Comparison of ENCODE assay signal across 23 cellular contexts in the genomic region with DNA sequence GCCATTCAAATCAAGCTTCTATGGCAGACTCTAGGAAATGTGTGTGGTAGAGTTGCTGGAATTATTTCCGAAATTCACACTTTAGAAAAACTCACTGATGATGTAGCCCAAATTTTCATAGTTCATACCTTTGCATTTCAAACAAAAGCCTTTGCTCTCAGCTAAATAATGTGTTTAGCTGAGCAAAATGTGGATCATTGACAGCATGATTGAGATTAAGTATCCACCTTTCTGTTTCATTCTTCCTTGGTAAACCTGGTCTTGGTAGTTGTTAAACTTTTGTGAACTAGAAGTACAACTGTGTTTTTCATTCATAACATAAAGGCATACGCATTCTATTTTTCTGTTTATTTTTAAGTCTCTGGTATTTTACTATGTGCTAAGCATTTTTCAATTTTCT. TPM values are rescaled to one million over a fixed set of nuclear protein-coding genes. Genes with fewer than 3 reads are reported as not detected.
A peak's percentile ranks its signal among the peaks of the same experiment; 100 is the strongest.
DNase-seq lines count a peak whose midpoint lies in the region; ATAC-seq and TF ChIP-seq lines count a peak whose summit lies in the region.
"Had no signal": no experiment of that assay in that cellular context is flagged by ENCODE, and none has a peak within 500 bp of the region (broad histone marks: within the 10 kb centered on the region; RNA-seq: fewer than 3 reads in every experiment).

No MANE protein-coding gene starts in this region.

- POLR2A ChIA-PET in Panc1 (lab: Charles Lee), result no interaction called here

- TF ChIP-seq CTCF in Panc1 (IDR thresholded peaks at IDR 0.05) (no peak), fibroblast of the aortic adventitia (IDR thresholded peaks at IDR 0.05; ENCODE audit: insufficient read depth, low read length) (no peak), progenitor cell of endocrine pancreas (IDR thresholded peaks at IDR 0.05; ENCODE audit: unreplicated experiment) (no peak)

- H3K4me1 Mint-ChIP-seq in progenitor cell of endocrine pancreas (ENCODE audit: low read depth), result peaks cover 13% of the 10 kb centered on the region
- H3K4me1 Mint-ChIP-seq: activated B cell treated with CpG ODN at 0.5 μM for 24 hours; activated naive CD4-positive, alpha-beta T cell treated with anti-CD3 and anti-CD28 coated beads, Interleukin-2, amount 50 U/mL, for 24 hours; activated T-helper 17 cell treated with anti-CD3 and anti-CD28 coated beads, Interleukin-2, amount 50 U/mL, for 72 hours; stimulated activated naive B cell treated with anti-CD40 and anti-IgM and Interleukin-4, amounts not matched to agents 10 μg/mL and 1 μg/mL and 100 μg/mL, for 72 hours had no signal

- H3K27me3 ChIP-seq in ACC112 (ENCODE audit: insufficient read depth, low read length), result no peaks in the 10 kb centered on the region
- H3K27me3 ChIP-seq in Panc1 (ENCODE audit: control insufficient read depth, insufficient read depth, low read length), result no peaks in the 10 kb centered on the region
- H3K27me3 ChIP-seq: testis had no signal

- no peaks in the 10 kb centered on the region for H3K36me3 ChIP-seq in ACC112 (ENCODE audit: insufficient read depth, low read length)
- H3K36me3 ChIP-seq in Panc1 (ENCODE audit: control insufficient read depth, insufficient read depth, low read length), result no peaks in the 10 kb centered on the region; the same call in 1 of the 2 replicates
- H3K36me3 ChIP-seq: BLaER1 treated with 17β-estradiol and CSF1 and Interleukin-3, amounts not matched to agents 10 nM and 100 nM had no signal

- intact Hi-C loops in Panc1 (cut with micrococcal nuclease; ENCODE audit: unreplicated experiment), result no loop called here

- peaks cover 20% of the 10 kb centered on the region for H3K27me3 Mint-ChIP-seq in progenitor cell of endocrine pancreas

- H3K27ac ChIP-seq in ACC112 (ENCODE audit: low read depth, low read length) (peak overlapping the region; percentile 10; the same call in 1 of the 2 replicates), Panc1 (ENCODE audit: low read length) (peak overlapping the region; percentile 12; the same call in 1 of the 2 replicates)
- H3K27ac ChIP-seq: BLaER1 treated with 17β-estradiol and CSF1 and Interleukin-3, amounts not matched to agents 10 nM and 100 nM; testis had no signal

- no peak for ATAC-seq in Panc1
- ATAC-seq: activated T-helper 17 cell treated with anti-CD3 and anti-CD28 coated beads, Interleukin-2, amount 50 U/mL, for 72 hours; GM12878; stimulated activated naive B cell treated with anti-CD40 and anti-IgM and Interleukin-4, amounts not matched to agents 10 μg/mL and 1 μg/mL and 100 μg/mL, for 72 hours had no signal

- CTCF ChIA-PET in Panc1 (lab: Charles Lee), result no interaction called here

- peaks cover 42% of the 10 kb centered on the region for H3K79me2 ChIP-seq in ACC112 (ENCODE audit: control insufficient read depth, insufficient read depth, low read length, unreplicated experiment)

- peak overlapping the region; percentile 84 for H3K4me3 ChIP-seq in ACC112 (ENCODE audit: low read depth, low read length)
- H3K4me3 ChIP-seq in Panc1 (ENCODE audit: low read depth in 2 of 2, low read length in 2 of 2), result peak overlapping the region in 1 of 2 experiments; percentile 59; a peak in 1 of 4 replicates
- peak overlapping the region; percentile 6 for H3K4me3 ChIP-seq in fibroblast of the aortic adventitia (ENCODE audit: low read depth, low read length)
- H3K4me3 ChIP-seq: BLaER1 treated with 17β-estradiol and CSF1 and Interleukin-3, amounts not matched to agents 10 nM and 100 nM; GM12878; testis had no signal

- in situ Hi-C loops in Panc1 (cut with HindIII; ENCODE audit: low pct_unique_long_range_greater_than_20kb, low sequenced_read_pairs), result no loop called here

- H3K9me3 Mint-ChIP-seq in progenitor cell of endocrine pancreas (ENCODE audit: low read depth), result no peaks in the 10 kb centered on the region
- H3K9me3 Mint-ChIP-seq: activated B cell treated with CpG ODN at 0.5 μM for 24 hours; activated naive CD4-positive, alpha-beta T cell treated with anti-CD3 and anti-CD28 coated beads, Interleukin-2, amount 50 U/mL, for 24 hours; activated T-helper 17 cell treated with anti-CD3 and anti-CD28 coated beads, Interleukin-2, amount 50 U/mL, for 72 hours; stimulated activated naive B cell treated with anti-CD40 and anti-IgM and Interleukin-4, amounts not matched to agents 10 μg/mL and 1 μg/mL and 100 μg/mL, for 72 hours had no signal

- no TSS peak for BruUV-seq in Panc1 (replicated peaks; lab: Mats Ljungman, UMichigan)

- H3K9me3 ChIP-seq in Panc1 (ENCODE audit: control insufficient read depth, insufficient read depth, low read depth, low read length), result no peaks in the 10 kb centered on the region
- H3K9me3 ChIP-seq: testis had no signal

- H3K4me1 ChIP-seq in ACC112 (ENCODE audit: control insufficient read depth, insufficient read depth, low read length, unreplicated experiment), result peaks cover 30% of the 10 kb centered on the region
- H3K4me1 ChIP-seq in Panc1 (ENCODE audit: control insufficient read depth, insufficient read depth, low read length), result no peaks in the 10 kb centered on the region; the same call in 1 of the 2 replicates
- H3K4me1 ChIP-seq: BLaER1 treated with 17β-estradiol and CSF1 and Interleukin-3, amounts not matched to agents 10 nM and 100 nM; testis had no signal

- H3K27ac Mint-ChIP-seq in progenitor cell of endocrine pancreas, result peak overlapping the region; percentile 52
- H3K27ac Mint-ChIP-seq: activated B cell treated with CpG ODN at 0.5 μM for 24 hours; activated naive CD4-positive, alpha-beta T cell treated with anti-CD3 and anti-CD28 coated beads, Interleukin-2, amount 50 U/mL, for 24 hours; activated T-helper 17 cell treated with anti-CD3 and anti-CD28 coated beads, Interleukin-2, amount 50 U/mL, for 72 hours; stimulated activated naive B cell treated with anti-CD40 and anti-IgM and Interleukin-4, amounts not matched to agents 10 μg/mL and 1 μg/mL and 100 μg/mL, for 72 hours had no signal

- peak overlapping the region; percentile 81 for H2AFZ ChIP-seq in ACC112 (ENCODE audit: low read length, unreplicated experiment)

- no peak overlapping the region for H3K4me3 Mint-ChIP-seq in progenitor cell of endocrine pancreas (ENCODE audit: low read depth)
- H3K4me3 Mint-ChIP-seq: activated B cell treated with CpG ODN at 0.5 μM for 24 hours; activated naive CD4-positive, alpha-beta T cell treated with anti-CD3 and anti-CD28 coated beads, Interleukin-2, amount 50 U/mL, for 24 hours; activated T-helper 17 cell treated with anti-CD3 and anti-CD28 coated beads, Interleukin-2, amount 50 U/mL, for 72 hours; stimulated activated naive B cell treated with anti-CD40 and anti-IgM and Interleukin-4, amounts not matched to agents 10 μg/mL and 1 μg/mL and 100 μg/mL, for 72 hours had no signal

- DNase-seq in Panc1 (ENCODE audit: low read depth, low spot score) (no peak), fibroblast of the aortic adventitia (ENCODE audit: low read depth) (peak; percentile 18), progenitor cell of endocrine pancreas (ENCODE audit: low spot score, unreplicated experiment) (no peak), NCI-H146 treated with DMSO at 0.1 percent for 48 hours (lab: John Stamatoyannopoulos, UW; ENCODE audit: unreplicated experiment) (no peak), NCI-H526 treated with DMSO at 0.1 percent for 48 hours (lab: John Stamatoyannopoulos, UW) (no peak), NCI-H146 (lab: John Stamatoyannopoulos, UW) (no peak)
- DNase-seq in activated CD8-positive, alpha-beta memory T cell treated with anti-CD3 and anti-CD28 coated beads, Interleukin-2, amount 50 U/mL, for 4 hours, result no peak
- DNase-seq: activated B cell treated with CpG ODN at 0.5 μM for 24 hours; activated CD8-positive, alpha-beta memory T cell treated with anti-CD3 and anti-CD28 coated beads, Interleukin-2, amount 50 U/mL, for 48 hours; Calu3; effector memory CD4-positive, alpha-beta T cell; Kasumi-1; MV-4-11; NCI-H1694 treated with DMSO at 0.1 percent for 48 hours; occipital lobe; stimulated activated CD4-positive, alpha-beta T cell treated with anti-CD3 and anti-CD28 coated beads, Interleukin-4, amount 100 ng/mL, for 1 hour; stimulated activated naive B cell treated with anti-CD40 and anti-IgM and Interleukin-4, amounts not matched to agents 10 μg/mL and 1 μg/mL and 100 μg/mL, for 72 hours; testis had no signal

- no peaks in the 10 kb centered on the region for H3K36me3 Mint-ChIP-seq in progenitor cell of endocrine pancreas (ENCODE audit: insufficient read depth)
- H3K36me3 Mint-ChIP-seq: activated naive CD4-positive, alpha-beta T cell treated with anti-CD3 and anti-CD28 coated beads, Interleukin-2, amount 50 U/mL, for 24 hours; stimulated activated naive B cell treated with anti-CD40 and anti-IgM and Interleukin-4, amounts not matched to agents 10 μg/mL and 1 μg/mL and 100 μg/mL, for 72 hours had no signal

RNA-seq across cellular contexts. Expression of a gene that starts 7.2 kb away (rescaled TPM):
- 31.6 TPM for total RNA-seq in Panc1 (2021; ENCODE audit: unreplicated experiment)
- 22.1 TPM for polyA plus RNA-seq in Panc1 (2012; ENCODE audit: insufficient read length)
- 63.0 and 172 TPM in 2 replicates for total RNA-seq in fibroblast of the aortic adventitia (ENCODE audit: low replicate concordance)
- total RNA-seq in progenitor cell of endocrine pancreas, result 9.9 and 17.2 TPM in 2 replicates
- total RNA-seq: activated B cell treated with CpG ODN at 0.5 μM for 24 hours; activated T-helper 17 cell treated with anti-CD3 and anti-CD28 coated beads, Interleukin-2, amount 50 U/mL, for 72 hours had no signal
